Comparison of ENCODE assay signal across 1 cellular context in the genomic region with DNA sequence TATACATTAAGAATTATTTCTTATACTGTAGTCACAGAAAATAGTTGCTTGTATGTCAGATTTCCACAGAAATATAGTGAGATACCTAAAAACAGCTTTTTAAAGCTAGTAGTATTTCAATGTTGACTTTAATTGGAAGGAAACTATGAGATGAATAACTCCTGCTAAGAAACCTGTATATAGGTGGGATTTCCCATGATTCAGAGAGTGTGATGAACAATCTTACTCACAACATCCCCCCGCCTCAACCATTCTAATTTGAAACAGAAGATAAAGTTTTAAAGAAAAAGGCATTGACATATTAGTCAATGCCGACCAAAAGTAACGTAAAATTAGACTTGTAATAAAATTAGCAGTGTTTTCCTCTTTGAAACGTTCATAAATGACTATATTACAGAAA.
TF ChIP-seq lines count a peak whose summit lies in the region.

No MANE protein-coding gene starts in this region.

TF ChIP-seq in GM23338, 12 proteins besides CTCF, POLR2A, EP300 and RAD21 (continued from another document):
- TF ChIP-seq, protein P1, sequence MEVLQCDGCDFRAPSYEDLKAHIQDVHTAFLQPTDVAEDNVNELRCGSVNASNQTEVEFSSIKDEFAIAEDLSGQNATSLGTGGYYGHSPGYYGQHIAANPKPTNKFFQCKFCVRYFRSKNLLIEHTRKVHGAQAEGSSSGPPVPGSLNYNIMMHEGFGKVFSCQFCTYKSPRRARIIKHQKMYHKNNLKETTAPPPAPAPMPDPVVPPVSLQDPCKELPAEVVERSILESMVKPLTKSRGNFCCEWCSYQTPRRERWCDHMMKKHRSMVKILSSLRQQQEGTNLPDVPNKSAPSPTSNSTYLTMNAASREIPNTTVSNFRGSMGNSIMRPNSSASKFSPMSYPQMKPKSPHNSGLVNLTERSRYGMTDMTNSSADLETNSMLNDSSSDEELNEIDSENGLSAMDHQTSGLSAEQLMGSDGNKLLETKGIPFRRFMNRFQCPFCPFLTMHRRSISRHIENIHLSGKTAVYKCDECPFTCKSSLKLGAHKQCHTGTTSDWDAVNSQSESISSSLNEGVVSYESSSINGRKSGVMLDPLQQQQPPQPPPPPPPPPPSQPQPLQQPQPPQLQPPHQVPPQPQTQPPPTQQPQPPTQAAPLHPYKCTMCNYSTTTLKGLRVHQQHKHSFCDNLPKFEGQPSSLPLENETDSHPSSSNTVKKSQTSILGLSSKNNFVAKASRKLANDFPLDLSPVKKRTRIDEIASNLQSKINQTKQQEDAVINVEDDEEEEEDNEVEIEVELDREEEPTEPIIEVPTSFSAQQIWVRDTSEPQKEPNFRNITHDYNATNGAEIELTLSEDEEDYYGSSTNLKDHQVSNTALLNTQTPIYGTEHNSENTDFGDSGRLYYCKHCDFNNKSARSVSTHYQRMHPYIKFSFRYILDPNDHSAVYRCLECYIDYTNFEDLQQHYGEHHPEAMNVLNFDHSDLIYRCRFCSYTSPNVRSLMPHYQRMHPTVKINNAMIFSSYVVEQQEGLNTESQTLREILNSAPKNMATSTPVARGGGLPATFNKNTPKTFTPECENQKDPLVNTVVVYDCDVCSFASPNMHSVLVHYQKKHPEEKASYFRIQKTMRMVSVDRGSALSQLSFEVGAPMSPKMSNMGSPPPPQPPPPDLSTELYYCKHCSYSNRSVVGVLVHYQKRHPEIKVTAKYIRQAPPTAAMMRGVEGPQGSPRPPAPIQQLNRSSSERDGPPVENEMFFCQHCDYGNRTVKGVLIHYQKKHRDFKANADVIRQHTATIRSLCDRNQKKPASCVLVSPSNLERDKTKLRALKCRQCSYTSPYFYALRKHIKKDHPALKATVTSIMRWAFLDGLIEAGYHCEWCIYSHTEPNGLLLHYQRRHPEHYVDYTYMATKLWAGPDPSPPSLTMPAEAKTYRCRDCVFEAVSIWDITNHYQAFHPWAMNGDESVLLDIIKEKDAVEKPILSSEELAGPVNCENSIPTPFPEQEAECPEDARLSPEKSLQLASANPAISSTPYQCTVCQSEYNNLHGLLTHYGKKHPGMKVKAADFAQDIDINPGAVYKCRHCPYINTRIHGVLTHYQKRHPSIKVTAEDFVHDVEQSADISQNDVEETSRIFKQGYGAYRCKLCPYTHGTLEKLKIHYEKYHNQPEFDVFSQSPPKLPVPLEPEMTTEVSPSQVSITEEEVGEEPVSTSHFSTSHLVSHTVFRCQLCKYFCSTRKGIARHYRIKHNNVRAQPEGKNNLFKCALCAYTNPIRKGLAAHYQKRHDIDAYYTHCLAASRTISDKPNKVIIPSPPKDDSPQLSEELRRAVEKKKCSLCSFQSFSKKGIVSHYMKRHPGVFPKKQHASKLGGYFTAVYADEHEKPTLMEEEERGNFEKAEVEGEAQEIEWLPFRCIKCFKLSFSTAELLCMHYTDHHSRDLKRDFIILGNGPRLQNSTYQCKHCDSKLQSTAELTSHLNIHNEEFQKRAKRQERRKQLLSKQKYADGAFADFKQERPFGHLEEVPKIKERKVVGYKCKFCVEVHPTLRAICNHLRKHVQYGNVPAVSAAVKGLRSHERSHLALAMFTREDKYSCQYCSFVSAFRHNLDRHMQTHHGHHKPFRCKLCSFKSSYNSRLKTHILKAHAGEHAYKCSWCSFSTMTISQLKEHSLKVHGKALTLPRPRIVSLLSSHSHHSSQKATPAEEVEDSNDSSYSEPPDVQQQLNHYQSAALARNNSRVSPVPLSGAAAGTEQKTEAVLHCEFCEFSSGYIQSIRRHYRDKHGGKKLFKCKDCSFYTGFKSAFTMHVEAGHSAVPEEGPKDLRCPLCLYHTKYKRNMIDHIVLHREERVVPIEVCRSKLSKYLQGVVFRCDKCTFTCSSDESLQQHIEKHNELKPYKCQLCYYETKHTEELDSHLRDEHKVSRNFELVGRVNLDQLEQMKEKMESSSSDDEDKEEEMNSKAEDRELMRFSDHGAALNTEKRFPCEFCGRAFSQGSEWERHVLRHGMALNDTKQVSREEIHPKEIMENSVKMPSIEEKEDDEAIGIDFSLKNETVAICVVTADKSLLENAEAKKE (CRISPR knock-in tag; IDR thresholded peaks at IDR 0.05) = no peak
- TF ChIP-seq, protein P2, sequence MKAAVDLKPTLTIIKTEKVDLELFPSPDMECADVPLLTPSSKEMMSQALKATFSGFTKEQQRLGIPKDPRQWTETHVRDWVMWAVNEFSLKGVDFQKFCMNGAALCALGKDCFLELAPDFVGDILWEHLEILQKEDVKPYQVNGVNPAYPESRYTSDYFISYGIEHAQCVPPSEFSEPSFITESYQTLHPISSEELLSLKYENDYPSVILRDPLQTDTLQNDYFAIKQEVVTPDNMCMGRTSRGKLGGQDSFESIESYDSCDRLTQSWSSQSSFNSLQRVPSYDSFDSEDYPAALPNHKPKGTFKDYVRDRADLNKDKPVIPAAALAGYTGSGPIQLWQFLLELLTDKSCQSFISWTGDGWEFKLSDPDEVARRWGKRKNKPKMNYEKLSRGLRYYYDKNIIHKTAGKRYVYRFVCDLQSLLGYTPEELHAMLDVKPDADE (IDR thresholded peaks at IDR 0.05) = no peak
- no peak for TF ChIP-seq EZH2 (IDR thresholded peaks at IDR 0.05; ENCODE audit: low read depth, unreplicated experiment)
- no peak for TF ChIP-seq ZNF331 (CRISPR knock-in tag; IDR thresholded peaks at IDR 0.05; ENCODE audit: low read depth)
- TF ChIP-seq, protein P3, sequence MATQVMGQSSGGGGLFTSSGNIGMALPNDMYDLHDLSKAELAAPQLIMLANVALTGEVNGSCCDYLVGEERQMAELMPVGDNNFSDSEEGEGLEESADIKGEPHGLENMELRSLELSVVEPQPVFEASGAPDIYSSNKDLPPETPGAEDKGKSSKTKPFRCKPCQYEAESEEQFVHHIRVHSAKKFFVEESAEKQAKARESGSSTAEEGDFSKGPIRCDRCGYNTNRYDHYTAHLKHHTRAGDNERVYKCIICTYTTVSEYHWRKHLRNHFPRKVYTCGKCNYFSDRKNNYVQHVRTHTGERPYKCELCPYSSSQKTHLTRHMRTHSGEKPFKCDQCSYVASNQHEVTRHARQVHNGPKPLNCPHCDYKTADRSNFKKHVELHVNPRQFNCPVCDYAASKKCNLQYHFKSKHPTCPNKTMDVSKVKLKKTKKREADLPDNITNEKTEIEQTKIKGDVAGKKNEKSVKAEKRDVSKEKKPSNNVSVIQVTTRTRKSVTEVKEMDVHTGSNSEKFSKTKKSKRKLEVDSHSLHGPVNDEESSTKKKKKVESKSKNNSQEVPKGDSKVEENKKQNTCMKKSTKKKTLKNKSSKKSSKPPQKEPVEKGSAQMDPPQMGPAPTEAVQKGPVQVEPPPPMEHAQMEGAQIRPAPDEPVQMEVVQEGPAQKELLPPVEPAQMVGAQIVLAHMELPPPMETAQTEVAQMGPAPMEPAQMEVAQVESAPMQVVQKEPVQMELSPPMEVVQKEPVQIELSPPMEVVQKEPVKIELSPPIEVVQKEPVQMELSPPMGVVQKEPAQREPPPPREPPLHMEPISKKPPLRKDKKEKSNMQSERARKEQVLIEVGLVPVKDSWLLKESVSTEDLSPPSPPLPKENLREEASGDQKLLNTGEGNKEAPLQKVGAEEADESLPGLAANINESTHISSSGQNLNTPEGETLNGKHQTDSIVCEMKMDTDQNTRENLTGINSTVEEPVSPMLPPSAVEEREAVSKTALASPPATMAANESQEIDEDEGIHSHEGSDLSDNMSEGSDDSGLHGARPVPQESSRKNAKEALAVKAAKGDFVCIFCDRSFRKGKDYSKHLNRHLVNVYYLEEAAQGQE (IDR thresholded peaks at IDR 0.05; ENCODE audit: unreplicated experiment) = no peak
- no peak for TF ChIP-seq ZNF114 (CRISPR knock-in tag; IDR thresholded peaks at IDR 0.05)
- no peak for TF ChIP-seq NANOG (IDR thresholded peaks at IDR 0.05; ENCODE audit: borderline replicate concordance)
- no peak for TF ChIP-seq CREB1 (CRISPR knock-in tag; IDR thresholded peaks at IDR 0.05; ENCODE audit: low read depth)
- TF ChIP-seq POLR2AphosphoS5 (IDR thresholded peaks at IDR 0.05; ENCODE audit: low read depth) = no peak
